ENCODE assay signal across 1 cellular context in genomic region chr4:8002525-8003309, GRCh38.
TF ChIP-seq lines count a peak whose summit lies in the region.

No MANE protein-coding gene starts in this region.

TF ChIP-seq in H1, 55 proteins besides CTCF, POLR2A, EP300 and RAD21:
- TF ChIP-seq CEBPB (IDR thresholded peaks at IDR 0.05; ENCODE audit: low read depth, low read length) (no peak), KDM1A (IDR thresholded peaks at IDR 0.05; ENCODE audit: borderline replicate concordance, low read length) (no peak), SAP30 (IDR thresholded peaks at IDR 0.05; ENCODE audit: insufficient read depth, insufficient replicate concordance, low read length) (no peak), HDAC6 (IDR thresholded peaks at IDR 0.05; ENCODE audit: low read depth, low read length) (no peak), CHD7 (IDR thresholded peaks at IDR 0.05; ENCODE audit: insufficient replicate concordance, low read length) (no peak), TAF1 (IDR thresholded peaks at IDR 0.05; ENCODE audit: low read depth, low read length) (no peak), SIN3A (conservative IDR thresholded peaks at IDR 0.05 in 1 of 2, IDR thresholded peaks at IDR 0.05 in 1 of 2; ENCODE audit: low read depth in 1 of 2, low read length in 2 of 2) (no peak), EGR1 (IDR thresholded peaks at IDR 0.05; ENCODE audit: borderline replicate concordance, low read depth, low read length) (no peak)
